In genomic region chr2:177164584-177165052, GRCh38 we compare ENCODE assay signal across 1 cellular context.
TF ChIP-seq lines count a peak whose summit lies in the region.

No MANE protein-coding gene starts in this region.

TF ChIP-seq in HepG2, 621 proteins besides CTCF, POLR2A, EP300 and RAD21 (continued from another document and continues in another):
- TF ChIP-seq, protein P1, sequence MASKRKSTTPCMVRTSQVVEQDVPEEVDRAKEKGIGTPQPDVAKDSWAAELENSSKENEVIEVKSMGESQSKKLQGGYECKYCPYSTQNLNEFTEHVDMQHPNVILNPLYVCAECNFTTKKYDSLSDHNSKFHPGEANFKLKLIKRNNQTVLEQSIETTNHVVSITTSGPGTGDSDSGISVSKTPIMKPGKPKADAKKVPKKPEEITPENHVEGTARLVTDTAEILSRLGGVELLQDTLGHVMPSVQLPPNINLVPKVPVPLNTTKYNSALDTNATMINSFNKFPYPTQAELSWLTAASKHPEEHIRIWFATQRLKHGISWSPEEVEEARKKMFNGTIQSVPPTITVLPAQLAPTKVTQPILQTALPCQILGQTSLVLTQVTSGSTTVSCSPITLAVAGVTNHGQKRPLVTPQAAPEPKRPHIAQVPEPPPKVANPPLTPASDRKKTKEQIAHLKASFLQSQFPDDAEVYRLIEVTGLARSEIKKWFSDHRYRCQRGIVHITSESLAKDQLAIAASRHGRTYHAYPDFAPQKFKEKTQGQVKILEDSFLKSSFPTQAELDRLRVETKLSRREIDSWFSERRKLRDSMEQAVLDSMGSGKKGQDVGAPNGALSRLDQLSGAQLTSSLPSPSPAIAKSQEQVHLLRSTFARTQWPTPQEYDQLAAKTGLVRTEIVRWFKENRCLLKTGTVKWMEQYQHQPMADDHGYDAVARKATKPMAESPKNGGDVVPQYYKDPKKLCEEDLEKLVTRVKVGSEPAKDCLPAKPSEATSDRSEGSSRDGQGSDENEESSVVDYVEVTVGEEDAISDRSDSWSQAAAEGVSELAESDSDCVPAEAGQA (IDR thresholded peaks at IDR 0.05; ENCODE audit: low read depth), result peak; percentile 56
- TF ChIP-seq, protein P1 (CRISPR knock-in tag; IDR thresholded peaks at IDR 0.05; ENCODE audit: borderline replicate concordance), result no peak
- TF ChIP-seq, protein P2, sequence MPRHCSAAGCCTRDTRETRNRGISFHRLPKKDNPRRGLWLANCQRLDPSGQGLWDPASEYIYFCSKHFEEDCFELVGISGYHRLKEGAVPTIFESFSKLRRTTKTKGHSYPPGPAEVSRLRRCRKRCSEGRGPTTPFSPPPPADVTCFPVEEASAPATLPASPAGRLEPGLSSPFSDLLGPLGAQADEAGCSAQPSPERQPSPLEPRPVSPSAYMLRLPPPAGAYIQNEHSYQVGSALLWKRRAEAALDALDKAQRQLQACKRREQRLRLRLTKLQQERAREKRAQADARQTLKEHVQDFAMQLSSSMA (CRISPR knock-in tag; IDR thresholded peaks at IDR 0.05), result no peak
- TF ChIP-seq CHD2 (IDR thresholded peaks at IDR 0.05; ENCODE audit: low read depth, low read length), result no peak
- no peak for TF ChIP-seq PLRG1 (conservative IDR thresholded peaks at IDR 0.05)
- TF ChIP-seq POLR2G (IDR thresholded peaks at IDR 0.05; ENCODE audit: low read depth, low read length), result no peak; the same call in 1 of the 2 replicates
- TF ChIP-seq ETV6 (CRISPR knock-in tag; conservative IDR thresholded peaks at IDR 0.05), result no peak
- peak; percentile 45; the same call in 1 of the 2 replicates for TF ChIP-seq HMG20A (CRISPR knock-in tag; IDR thresholded peaks at IDR 0.05; ENCODE audit: borderline replicate concordance)
- TF ChIP-seq ATM (IDR thresholded peaks at IDR 0.05; ENCODE audit: borderline replicate concordance), result no peak
- no peak for TF ChIP-seq ZNF687 (CRISPR knock-in tag; IDR thresholded peaks at IDR 0.05)
- TF ChIP-seq SKI (IDR thresholded peaks at IDR 0.05; ENCODE audit: partially characterized antibody), result peak; percentile 53
- TF ChIP-seq CERS6 (CRISPR knock-in tag; IDR thresholded peaks at IDR 0.05), result no peak
- no peak for TF ChIP-seq ZNF550 (CRISPR knock-in tag; IDR thresholded peaks at IDR 0.05; ENCODE audit: borderline replicate concordance)
- TF ChIP-seq SAFB2 (CRISPR knock-in tag; IDR thresholded peaks at IDR 0.05; ENCODE audit: borderline replicate concordance, low read depth), result no peak
- TF ChIP-seq NR0B2 (CRISPR knock-in tag; IDR thresholded peaks at IDR 0.05), result no peak
- TF ChIP-seq MTA1 (CRISPR knock-in tag; IDR thresholded peaks at IDR 0.05; ENCODE audit: borderline replicate concordance), result no peak
- no peak for TF ChIP-seq KDM5B (CRISPR knock-in tag; IDR thresholded peaks at IDR 0.05; ENCODE audit: borderline replicate concordance)
- no peak for TF ChIP-seq ZNF766 (CRISPR knock-in tag; IDR thresholded peaks at IDR 0.05; ENCODE audit: borderline replicate concordance)
- no peak for TF ChIP-seq ZNF7 (CRISPR knock-in tag; IDR thresholded peaks at IDR 0.05)
- TF ChIP-seq ZNF562 (CRISPR knock-in tag; IDR thresholded peaks at IDR 0.05; ENCODE audit: borderline replicate concordance), result no peak
- peak; percentile 100 for TF ChIP-seq CEBPG (CRISPR knock-in tag; IDR thresholded peaks at IDR 0.05)
- TF ChIP-seq ZNF484 (CRISPR knock-in tag; IDR thresholded peaks at IDR 0.05; ENCODE audit: borderline replicate concordance, low read depth), result no peak
- TF ChIP-seq LCORL (IDR thresholded peaks at IDR 0.05), result no peak
- TF ChIP-seq LCORL (CRISPR knock-in tag; IDR thresholded peaks at IDR 0.05), result no peak
- 0 out of 2 replicates have a peak, but pooled peaks have one; percentile 71 for TF ChIP-seq E2F2 (CRISPR knock-in tag; IDR thresholded peaks at IDR 0.05; ENCODE audit: borderline replicate concordance)
- no peak for TF ChIP-seq GABPA (IDR thresholded peaks at IDR 0.05; ENCODE audit: low read depth, low read length)
- peak; percentile 37 for TF ChIP-seq GABPA (CRISPR knock-in tag; IDR thresholded peaks at IDR 0.05; ENCODE audit: low read depth)
- TF ChIP-seq, protein P3, sequence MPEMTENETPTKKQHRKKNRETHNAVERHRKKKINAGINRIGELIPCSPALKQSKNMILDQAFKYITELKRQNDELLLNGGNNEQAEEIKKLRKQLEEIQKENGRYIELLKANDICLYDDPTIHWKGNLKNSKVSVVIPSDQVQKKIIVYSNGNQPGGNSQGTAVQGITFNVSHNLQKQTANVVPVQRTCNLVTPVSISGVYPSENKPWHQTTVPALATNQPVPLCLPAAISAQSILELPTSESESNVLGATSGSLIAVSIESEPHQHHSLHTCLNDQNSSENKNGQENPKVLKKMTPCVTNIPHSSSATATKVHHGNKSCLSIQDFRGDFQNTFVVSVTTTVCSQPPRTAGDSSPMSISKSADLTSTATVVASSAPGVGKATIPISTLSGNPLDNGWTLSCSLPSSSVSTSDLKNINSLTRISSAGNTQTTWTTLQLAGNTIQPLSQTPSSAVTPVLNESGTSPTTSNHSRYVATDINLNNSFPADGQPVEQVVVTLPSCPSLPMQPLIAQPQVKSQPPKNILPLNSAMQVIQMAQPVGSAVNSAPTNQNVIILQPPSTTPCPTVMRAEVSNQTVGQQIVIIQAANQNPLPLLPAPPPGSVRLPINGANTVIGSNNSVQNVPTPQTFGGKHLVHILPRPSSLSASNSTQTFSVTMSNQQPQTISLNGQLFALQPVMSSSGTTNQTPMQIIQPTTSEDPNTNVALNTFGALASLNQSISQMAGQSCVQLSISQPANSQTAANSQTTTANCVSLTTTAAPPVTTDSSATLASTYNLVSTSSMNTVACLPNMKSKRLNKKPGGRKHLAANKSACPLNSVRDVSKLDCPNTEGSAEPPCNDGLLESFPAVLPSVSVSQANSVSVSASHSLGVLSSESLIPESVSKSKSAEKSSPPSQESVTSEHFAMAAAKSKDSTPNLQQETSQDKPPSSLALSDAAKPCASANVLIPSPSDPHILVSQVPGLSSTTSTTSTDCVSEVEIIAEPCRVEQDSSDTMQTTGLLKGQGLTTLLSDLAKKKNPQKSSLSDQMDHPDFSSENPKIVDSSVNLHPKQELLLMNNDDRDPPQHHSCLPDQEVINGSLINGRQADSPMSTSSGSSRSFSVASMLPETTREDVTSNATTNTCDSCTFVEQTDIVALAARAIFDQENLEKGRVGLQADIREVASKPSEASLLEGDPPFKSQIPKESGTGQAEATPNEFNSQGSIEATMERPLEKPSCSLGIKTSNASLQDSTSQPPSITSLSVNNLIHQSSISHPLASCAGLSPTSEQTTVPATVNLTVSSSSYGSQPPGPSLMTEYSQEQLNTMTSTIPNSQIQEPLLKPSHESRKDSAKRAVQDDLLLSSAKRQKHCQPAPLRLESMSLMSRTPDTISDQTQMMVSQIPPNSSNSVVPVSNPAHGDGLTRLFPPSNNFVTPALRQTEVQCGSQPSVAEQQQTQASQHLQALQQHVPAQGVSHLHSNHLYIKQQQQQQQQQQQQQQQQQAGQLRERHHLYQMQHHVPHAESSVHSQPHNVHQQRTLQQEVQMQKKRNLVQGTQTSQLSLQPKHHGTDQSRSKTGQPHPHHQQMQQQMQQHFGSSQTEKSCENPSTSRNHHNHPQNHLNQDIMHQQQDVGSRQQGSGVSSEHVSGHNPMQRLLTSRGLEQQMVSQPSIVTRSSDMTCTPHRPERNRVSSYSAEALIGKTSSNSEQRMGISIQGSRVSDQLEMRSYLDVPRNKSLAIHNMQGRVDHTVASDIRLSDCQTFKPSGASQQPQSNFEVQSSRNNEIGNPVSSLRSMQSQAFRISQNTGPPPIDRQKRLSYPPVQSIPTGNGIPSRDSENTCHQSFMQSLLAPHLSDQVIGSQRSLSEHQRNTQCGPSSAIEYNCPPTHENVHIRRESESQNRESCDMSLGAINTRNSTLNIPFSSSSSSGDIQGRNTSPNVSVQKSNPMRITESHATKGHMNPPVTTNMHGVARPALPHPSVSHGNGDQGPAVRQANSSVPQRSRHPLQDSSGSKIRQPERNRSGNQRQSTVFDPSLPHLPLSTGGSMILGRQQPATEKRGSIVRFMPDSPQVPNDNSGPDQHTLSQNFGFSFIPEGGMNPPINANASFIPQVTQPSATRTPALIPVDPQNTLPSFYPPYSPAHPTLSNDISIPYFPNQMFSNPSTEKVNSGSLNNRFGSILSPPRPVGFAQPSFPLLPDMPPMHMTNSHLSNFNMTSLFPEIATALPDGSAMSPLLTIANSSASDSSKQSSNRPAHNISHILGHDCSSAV (CRISPR knock-in tag; IDR thresholded peaks at IDR 0.05; ENCODE audit: borderline replicate concordance), result no peak
- TF ChIP-seq CSRNP1 (CRISPR knock-in tag; IDR thresholded peaks at IDR 0.05), result no peak
- TF ChIP-seq ZBTB7A (CRISPR knock-in tag; IDR thresholded peaks at IDR 0.05), result no peak
